In genomic region chr17:75152971-75153853, GRCh38 we compare ENCODE assay signal across 8 cellular contexts. TPM values are rescaled to one million over a fixed set of nuclear protein-coding genes. Genes with fewer than 3 reads are reported as not detected.
DNase-seq lines count a peak whose midpoint lies in the region; ATAC-seq lines count a peak whose summit lies in the region.

No MANE protein-coding gene starts in this region.

- H3K4me1 ChIP-seq in skeletal muscle tissue (ENCODE audit: control insufficient read depth in 3 of 3, insufficient read depth in 3 of 3, low read length in 3 of 3), result peaks cover 16 to 29% (median 23%) of the 10 kb centered on the region in 3 donors

- H3K27me3 ChIP-seq in skeletal muscle tissue (ENCODE audit: control insufficient read depth in 3 of 3, insufficient read depth in 3 of 3, low read length in 3 of 3), result no peaks in the 10 kb centered on the region

- ATAC-seq in HG03039 (IDR thresholded peaks at IDR 0.05; ENCODE audit: unreplicated experiment), result peak; percentile 4
- ATAC-seq in GM21717 (IDR thresholded peaks at IDR 0.05; ENCODE audit: unreplicated experiment), result no peak

- H3K27ac ChIP-seq in skeletal muscle tissue (ENCODE audit: low read depth, low read length), result no peak overlapping the region

- peaks cover 0 to 3% (median 0%) of the 10 kb centered on the region in 3 donors for H3K36me3 ChIP-seq in skeletal muscle tissue (ENCODE audit: control insufficient read depth in 3 of 3, insufficient read depth in 3 of 3, low read length in 3 of 3)

- peak overlapping the region; percentile 97 for H3K4me3 ChIP-seq in iPS-11a (ENCODE audit: low read depth, low read length)
- peak overlapping the region; percentile 79 to 93 (median 86) for H3K4me3 ChIP-seq in skeletal muscle tissue (ENCODE audit: low read length in 3 of 3)

- peak; percentile 41 for DNase-seq in DMS79 (lab: John Stamatoyannopoulos, UW)
- DNase-seq in NOMO-1 (lab: John Stamatoyannopoulos, UW; ENCODE audit: unreplicated experiment in 2 of 2), result peak; percentile 62 to 75
- DNase-seq in activated naive CD4-positive, alpha-beta T cell treated with anti-CD3 and anti-CD28 coated beads, Interleukin-2, amount 50 U/mL, for 16 hours, result peak; percentile 17
- DNase-seq in stimulated activated naive CD4-positive, alpha-beta T cell treated with Interleukin-2 at 50 U/mL for 16 hours (lab: John Stamatoyannopoulos, UW), result no peak

- H3K9me3 ChIP-seq in skeletal muscle tissue (ENCODE audit: control insufficient read depth in 3 of 3, low read length in 3 of 3), result no peaks in the 10 kb centered on the region

- H3K9ac ChIP-seq in skeletal muscle tissue (ENCODE audit: low read depth in 1 of 3, low read length in 3 of 3), result peak overlapping the region; percentile 82 to 87 (median 82)

RNA-seq across cellular contexts. Expression of gene JPT1, which starts 1.1 kb away (rescaled TPM):
- 109 TPM for total RNA-seq in skeletal muscle tissue

RNA-seq across cellular contexts. Expression of gene NT5C, which starts 21.7 kb away (rescaled TPM):
- 32.9 TPM for total RNA-seq in skeletal muscle tissue

RNA-seq across cellular contexts. Expression of gene SUMO2, which starts 29.5 kb away (rescaled TPM):
- total RNA-seq in skeletal muscle tissue, result 62.1 TPM

RNA-seq across cellular contexts. Expression of gene ARMC7, which starts 43.4 kb away (rescaled TPM):
- total RNA-seq in skeletal muscle tissue, result 1.0 TPM

RNA-seq across cellular contexts. Expression of gene NUP85, which starts 52.3 kb away (rescaled TPM):
- total RNA-seq in skeletal muscle tissue, result 22.4 TPM
